Comparison of ENCODE assay signal across 18 cellular contexts in genomic region chr12:132402831-132403416, GRCh38.
A peak's percentile ranks its signal among the peaks of the same experiment; 100 is the strongest.
DNase-seq lines count a peak whose midpoint lies in the region; ATAC-seq, FAIRE-seq and TF ChIP-seq lines count a peak whose summit lies in the region.
"Had no signal": no experiment of that assay in that cellular context is flagged by ENCODE, and none has a peak within 500 bp of the region (broad histone marks: within the 10 kb centered on the region; RNA-seq: fewer than 3 reads in every experiment).

No MANE protein-coding gene starts in this region.

- intact Hi-C loops in Right ventricle myocardium superior (cut with DNase I) = no loop called here
- intact Hi-C loops in left cardiac atrium (cut with DNase I) = loop anchor here in 1 of 2 donors (10.0 kb wide), 1 partner anchor 248 kb away; no protein-coding TSS in a partner anchor
- intact Hi-C loops in kidney (cut with DNase I) = no loop called here
- intact Hi-C loops in posterior vena cava (cut with DNase I) = no loop called here
- intact Hi-C loops in stomach (cut with DNase I; ENCODE audit: low total_unique reads) = no loop called here

- H3K36me3 ChIP-seq in RWPE2 (ENCODE audit: low read depth) (no peaks in the 10 kb centered on the region), kidney (ENCODE audit: control insufficient read depth in 1 of 2, insufficient read depth in 2 of 2, low read length in 2 of 2) (no peaks in the 10 kb centered on the region), BE2C (no peaks in the 10 kb centered on the region), stomach (no peaks in the 10 kb centered on the region)

- no peaks in the 10 kb centered on the region for H3K9me3 ChIP-seq in RWPE2 (ENCODE audit: severe bottlenecking)
- no peaks in the 10 kb centered on the region for H3K9me3 ChIP-seq in kidney (ENCODE audit: control insufficient read depth in 1 of 2, low read length in 2 of 2)
- H3K9me3 ChIP-seq in BE2C = no peaks in the 10 kb centered on the region
- no peaks in the 10 kb centered on the region for H3K9me3 ChIP-seq in stomach

- ATAC-seq in Right ventricle myocardium superior (ENCODE audit: poor library complexity) = no peak
- no peak for ATAC-seq in left cardiac atrium
- ATAC-seq in RWPE2 (ENCODE audit: low read depth) = no peak
- ATAC-seq: GM12878, HCT116 had no signal

- H3K27me3 ChIP-seq in RWPE2 (ENCODE audit: insufficient read depth, poor library complexity, severe bottlenecking) (peaks cover 42% of the 10 kb centered on the region), BE2C (peaks cover 84% of the 10 kb centered on the region), stomach (peaks cover 11 to 100% (median 57%) of the 10 kb centered on the region in 3 donors)

- 60 to 74% (median 72%) methylated on average over 20 to 23 of the region's 23 CpGs for WGBS in stomach, 5 donors

- FAIRE-seq in kidney (lab: Jason Lieb, UNC) = no peak
- FAIRE-seq: GM12878, GM18507, H54 had no signal

- H3K4me1 ChIP-seq in RWPE2 (ENCODE audit: insufficient read depth, poor library complexity, severe bottlenecking) (no peaks in the 10 kb centered on the region), kidney (ENCODE audit: control insufficient read depth in 1 of 2, insufficient read depth in 1 of 2, low read depth in 1 of 2, low read length in 2 of 2) (no peaks in the 10 kb centered on the region), BE2C (no peaks in the 10 kb centered on the region), stomach (peaks cover 0 to under 1% (median 0%) of the 10 kb centered on the region in 4 donors)

- no peak for TF ChIP-seq POLR2A in stomach (IDR thresholded peaks at IDR 0.05)

- DNase-seq in Right ventricle myocardium superior (peak; percentile 22), left cardiac atrium (no peak), RWPE2 (ENCODE audit: low spot score) (peak; percentile 25), kidney (peak; percentile 56), posterior vena cava (ENCODE audit: low spot score) (peak; percentile 59), BE2C (no peak), foreskin melanocyte (no peak), stomach (no peak)
- DNase-seq: ACHN; C1 segment of cervical spinal cord; CD4-positive, alpha-beta memory T cell; DMS79; GM23248 had no signal

- no peak for TF ChIP-seq EP300 in stomach (IDR thresholded peaks at IDR 0.05)

- H3K27ac ChIP-seq in RWPE2 (ENCODE audit: poor library complexity, severe bottlenecking) = no peak overlapping the region
- H3K27ac ChIP-seq in kidney (ENCODE audit: low read depth in 2 of 2, low read length in 2 of 2) = no peak overlapping the region
- no peak overlapping the region for H3K27ac ChIP-seq in stomach
- H3K27ac ChIP-seq: GM23248, HL-60 had no signal

- H3K9ac ChIP-seq in kidney (ENCODE audit: low read length in 2 of 2) = no peak overlapping the region
- H3K9ac ChIP-seq: GM23248 had no signal

- no peak for TF ChIP-seq CTCF in RWPE2 (IDR thresholded peaks at IDR 0.05; ENCODE audit: poor library complexity, severe bottlenecking)
- no peak for TF ChIP-seq CTCF in kidney (IDR thresholded peaks at IDR 0.05; ENCODE audit: borderline replicate concordance, extremely low read depth, insufficient read depth)
- no peak for TF ChIP-seq CTCF in BE2C (IDR thresholded peaks at IDR 0.05; ENCODE audit: low read depth, low read length)
- no peak for TF ChIP-seq CTCF in stomach (IDR thresholded peaks at IDR 0.05)

- H3K4me3 ChIP-seq in RWPE2 (ENCODE audit: severe bottlenecking) (no peak overlapping the region), kidney (ENCODE audit: low read length in 2 of 2) (no peak overlapping the region), BE2C (ENCODE audit: low read depth, low read length) (no peak overlapping the region), stomach (no peak overlapping the region)
- H3K4me3 ChIP-seq: GM12878, GM23248 had no signal

Comparison
In these comparisons a context has a peak if more than half of its experiments do, and no peak if none do; other contexts are left out.
1. DNase-seq: peak in Right ventricle myocardium superior (single experiment), RWPE2 (single experiment), kidney (single experiment) and posterior vena cava (single experiment); none in left cardiac atrium (single experiment), BE2C (single experiment), foreskin melanocyte (single experiment) and stomach (single experiment).